In genomic region chr5:10528056-10528816, GRCh38 we compare ENCODE assay signal across 12 cellular contexts. TPM values are rescaled to one million over a fixed set of nuclear protein-coding genes. Genes with fewer than 3 reads are reported as not detected.
DNase-seq lines count a peak whose midpoint lies in the region; ATAC-seq and TF ChIP-seq lines count a peak whose summit lies in the region.
"Had no signal": no experiment of that assay in that cellular context is flagged by ENCODE, and none has a peak within 500 bp of the region (broad histone marks: within the 10 kb centered on the region; RNA-seq: fewer than 3 reads in every experiment).

No MANE protein-coding gene starts in this region.

- TF ChIP-seq CTCF in gastroesophageal sphincter (IDR thresholded peaks at IDR 0.05): no peak
- TF ChIP-seq CTCF in GM13976 (IDR thresholded peaks at IDR 0.05; ENCODE audit: borderline replicate concordance, control extremely low read depth, extremely low read depth, insufficient read depth, missing control alignments): no peak

- 58 to 72% methylated on average over 4 to 9 of the region's 9 CpGs for WGBS in gastroesophageal sphincter (ENCODE audit: low coverage in 1 of 2), 2 donors

- DNase-seq in DMS 273 (lab: John Stamatoyannopoulos, UW; ENCODE audit: unreplicated experiment) (peak; percentile 89), SJSA1 (ENCODE audit: low read depth in 1 of 2, low spot score in 2 of 2) (peak in 1 of 2 experiments; percentile 76), HUDEP-2 (lab: John Stamatoyannopoulos, UW; ENCODE audit: unreplicated experiment in 76 of 76) (no peak), GM13976 (ENCODE audit: low spot score) (no peak)
- DNase-seq: activated CD4-positive, alpha-beta T cell treated with anti-CD3 and anti-CD28 coated beads, Interleukin-2, amount 10 ng/mL, durations not matched to agents 24 days and 14 days; GF-D8; left ventricle myocardium inferior had no signal

- in situ Hi-C loops in GM13976 (cut with MboI; ENCODE audit: low sequenced_read_pairs, unreplicated experiment): no loop called here

- ATAC-seq in HG03378 (IDR thresholded peaks at IDR 0.05; ENCODE audit: unreplicated experiment) (peak; percentile 52), gastroesophageal sphincter (peak; percentile 28), GM21423 (IDR thresholded peaks at IDR 0.05; ENCODE audit: unreplicated experiment) (no peak), GM19023 (IDR thresholded peaks at IDR 0.05; ENCODE audit: unreplicated experiment) (no peak)

- TF ChIP-seq EP300 in gastroesophageal sphincter (IDR thresholded peaks at IDR 0.05): no peak

- H3K27ac ChIP-seq in SJSA1 (peak overlapping the region; percentile 80), gastroesophageal sphincter (no peak overlapping the region)
- H3K27ac ChIP-seq: left ventricle myocardium inferior, thoracic aorta had no signal

- H3K36me3 ChIP-seq in SJSA1: no peaks in the 10 kb centered on the region
- no peaks in the 10 kb centered on the region for H3K36me3 ChIP-seq in gastroesophageal sphincter
- H3K36me3 ChIP-seq: left ventricle myocardium inferior, thoracic aorta had no signal

- H3K4me3 ChIP-seq in SJSA1: no peak overlapping the region
- H3K4me3 ChIP-seq in gastroesophageal sphincter: no peak overlapping the region
- H3K4me3 ChIP-seq: left ventricle myocardium inferior, thoracic aorta had no signal

- H3K9me3 ChIP-seq in SJSA1 (replicated peaks): no peaks in the 10 kb centered on the region
- no peaks in the 10 kb centered on the region for H3K9me3 ChIP-seq in gastroesophageal sphincter
- H3K9me3 ChIP-seq: left ventricle myocardium inferior, thoracic aorta had no signal

- TF ChIP-seq POLR2A in gastroesophageal sphincter (IDR thresholded peaks at IDR 0.05): no peak

- peaks cover 75% of the 10 kb centered on the region for H3K4me1 ChIP-seq in SJSA1 (replicated peaks)
- peaks cover 0 to 2% (median 0%) of the 10 kb centered on the region in 3 donors for H3K4me1 ChIP-seq in gastroesophageal sphincter
- H3K4me1 ChIP-seq: left ventricle myocardium inferior had no signal

- H3K27me3 ChIP-seq in SJSA1 (replicated peaks): no peaks in the 10 kb centered on the region
- peaks cover 29% of the 10 kb centered on the region for H3K27me3 ChIP-seq in gastroesophageal sphincter

RNA-seq across cellular contexts. Expression of gene ANKRD33B, which starts 35.6 kb away (rescaled TPM):
- total RNA-seq in SJSA1 (2014; rRNA removed; shearing (Covaris generic)): 10.2 and 10.3 TPM in 2 replicates
- 10 to 100 TPM in 1 of 4 donors, 1 to 10 TPM in 3; 4.4 to 17.2 (median 5.9) TPM for total RNA-seq in gastroesophageal sphincter

Comparison
In these comparisons a context has a peak if more than half of its experiments do, and no peak if none do; other contexts are left out.
1. ATAC-seq: peak in HG03378 (single experiment) and gastroesophageal sphincter (single experiment); none in GM21423 (single experiment) and GM19023 (single experiment).